13 cellular contexts compared by ENCODE assay signal in the genomic region with DNA sequence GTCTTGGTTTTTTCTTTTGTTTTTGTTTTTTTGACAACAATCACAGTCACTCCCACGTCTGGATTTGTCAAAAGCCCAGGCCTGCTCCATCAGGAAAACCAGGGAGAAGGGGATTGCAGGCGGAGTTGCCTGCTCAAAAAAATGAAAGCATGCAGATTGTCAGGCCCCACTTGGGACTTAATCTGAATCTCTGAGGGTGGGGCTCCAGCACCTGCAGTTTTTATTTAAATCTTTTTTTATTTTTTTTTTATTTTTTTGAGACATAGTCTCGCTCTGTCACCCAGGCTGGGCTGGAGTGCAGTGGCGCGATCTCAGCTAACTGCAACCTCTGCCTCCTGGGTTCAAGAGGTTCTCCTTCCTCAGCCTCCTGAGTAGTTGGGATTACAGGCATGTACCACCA.
DNase-seq lines count a peak whose midpoint lies in the region; ATAC-seq and TF ChIP-seq lines count a peak whose summit lies in the region.
"Had no signal": no experiment of that assay in that cellular context is flagged by ENCODE, and none has a peak within 500 bp of the region (broad histone marks: within the 10 kb centered on the region; RNA-seq: fewer than 3 reads in every experiment).

No MANE protein-coding gene starts in this region.

- no peaks in the 10 kb centered on the region for H3K27me3 Mint-ChIP-seq in activated CD8-positive, alpha-beta memory T cell treated with anti-CD3 and anti-CD28 coated beads, Interleukin-2, amount 10 ng/mL, durations not matched to agents 7 days and 5 days

- H3K9me3 ChIP-seq in effector memory CD4-positive, alpha-beta T cell (ENCODE audit: control insufficient read depth, low read length), result no peaks in the 10 kb centered on the region
- no peaks in the 10 kb centered on the region for H3K9me3 ChIP-seq in stomach
- H3K9me3 ChIP-seq: left ventricle myocardium inferior, right atrium auricular region had no signal

- no peak for ATAC-seq in activated CD8-positive, alpha-beta memory T cell treated with anti-CD3 and anti-CD28 coated beads, Interleukin-2, amount 10 ng/mL, durations not matched to agents 7 days and 5 days

- H3K27ac ChIP-seq in RWPE1, result peak overlapping the region; percentile 94
- H3K27ac ChIP-seq in effector memory CD4-positive, alpha-beta T cell (ENCODE audit: insufficient read depth, low read length, poor library complexity, severe bottlenecking), result peak overlapping the region; percentile 78
- H3K27ac ChIP-seq in stomach, result peak overlapping the region in 4 of 5 donors; percentile 19 to 85 (median 61)

- peaks cover 8% of the 10 kb centered on the region for H3K36me3 Mint-ChIP-seq in activated CD8-positive, alpha-beta memory T cell treated with anti-CD3 and anti-CD28 coated beads, Interleukin-2, amount 10 ng/mL, durations not matched to agents 7 days and 5 days

- H3K27me3 ChIP-seq in effector memory CD4-positive, alpha-beta T cell (replicated peaks; ENCODE audit: control insufficient read depth, insufficient read depth, low read length, poor library complexity, severe bottlenecking), result no peaks in the 10 kb centered on the region
- no peaks in the 10 kb centered on the region for H3K27me3 ChIP-seq in stomach
- H3K27me3 ChIP-seq: right atrium auricular region had no signal

- no peak overlapping the region for H3K4me3 ChIP-seq in effector memory CD4-positive, alpha-beta T cell (ENCODE audit: insufficient read depth, low read depth, low read length, poor library complexity, severe bottlenecking)
- H3K4me3 ChIP-seq in stomach, result no peak overlapping the region
- no peak overlapping the region for H3K4me3 ChIP-seq in lower leg skin (ENCODE audit: low read depth, poor library complexity, severe bottlenecking)
- H3K4me3 ChIP-seq: left ventricle myocardium inferior, right atrium auricular region had no signal

- no peak for TF ChIP-seq EP300 in stomach (IDR thresholded peaks at IDR 0.05)

- 91 to 95% (median 95%) methylated on average over 5 of the region's 5 CpGs for WGBS in stomach, 5 donors
- WGBS in lower leg skin, 2 donors, result 93 to 95% methylated on average over 5 of the region's 5 CpGs

- intact Hi-C loops in stomach (cut with DNase I; ENCODE audit: low total_unique reads), result no loop called here
- intact Hi-C loops in lower leg skin (cut with DNase I; ENCODE audit: low total_unique reads), result loop anchor here (10.0 kb wide), 1 partner anchor 132 kb away; no protein-coding TSS in a partner anchor

- no peak for DNase-seq in activated CD8-positive, alpha-beta memory T cell treated with anti-CD3 and anti-CD28 coated beads, Interleukin-2, amount 10 ng/mL, durations not matched to agents 7 days and 5 days
- DNase-seq in activated CD8-positive, alpha-beta memory T cell treated with anti-CD3 and anti-CD28 coated beads for 24 hours, result no peak
- no peak for DNase-seq in RWPE1 (ENCODE audit: low spot score)
- DNase-seq in effector memory CD4-positive, alpha-beta T cell, result no peak
- DNase-seq in stomach, result no peak
- no peak for DNase-seq in CD1c-positive myeloid dendritic cell (ENCODE audit: extremely low spot score)
- no peak for DNase-seq in lower leg skin (ENCODE audit: low spot score in 2 of 2)
- no peak for DNase-seq in NCI-H446 (lab: John Stamatoyannopoulos, UW)
- DNase-seq: left ventricle myocardium inferior; nephron progenitor cell; NK-92 treated with Interleukin-12 subunit alpha and Interleukin-12 subunit beta, amount 100 ng/mL, for 24 hours; stimulated activated CD4-positive, alpha-beta T cell treated with anti-CD3 and anti-CD28 coated beads, Interleukin-4, amount 100 ng/mL, for 1 hour had no signal

- peaks cover 89% of the 10 kb centered on the region for H3K4me1 ChIP-seq in effector memory CD4-positive, alpha-beta T cell (ENCODE audit: control insufficient read depth, insufficient read depth, low read length, poor library complexity, severe bottlenecking)
- H3K4me1 ChIP-seq in stomach, result peaks cover 11 to 88% (median 31%) of the 10 kb centered on the region in 4 donors

- H3K27ac Mint-ChIP-seq in activated CD8-positive, alpha-beta memory T cell treated with anti-CD3 and anti-CD28 coated beads, Interleukin-2, amount 10 ng/mL, durations not matched to agents 7 days and 5 days, result peak overlapping the region; percentile 56

- no peaks in the 10 kb centered on the region for H3K36me3 ChIP-seq in effector memory CD4-positive, alpha-beta T cell (ENCODE audit: control insufficient read depth, insufficient read depth, low read length)
- no peaks in the 10 kb centered on the region for H3K36me3 ChIP-seq in stomach
- H3K36me3 ChIP-seq: left ventricle myocardium inferior, right atrium auricular region had no signal

- POLR2A ChIA-PET in RWPE1 (lab: Yijun Ruan, JAX; ENCODE audit: low non-redundant PET), result no interaction called here

- TF ChIP-seq POLR2A in stomach (IDR thresholded peaks at IDR 0.05), result no peak
- TF ChIP-seq POLR2A in lower leg skin (IDR thresholded peaks at IDR 0.05), result no peak

- H3K4me3 Mint-ChIP-seq in activated CD8-positive, alpha-beta memory T cell treated with anti-CD3 and anti-CD28 coated beads, Interleukin-2, amount 10 ng/mL, durations not matched to agents 7 days and 5 days, result no peak overlapping the region
- H3K4me3 Mint-ChIP-seq: nephron progenitor cell had no signal

- H3K9me3 Mint-ChIP-seq in activated CD8-positive, alpha-beta memory T cell treated with anti-CD3 and anti-CD28 coated beads, Interleukin-2, amount 10 ng/mL, durations not matched to agents 7 days and 5 days (ENCODE audit: low read depth), result no peaks in the 10 kb centered on the region
- H3K9me3 Mint-ChIP-seq: nephron progenitor cell had no signal

- CTCF ChIA-PET in activated CD8-positive, alpha-beta memory T cell treated with anti-CD3 and anti-CD28 coated beads, Interleukin-2, amount 10 ng/mL, durations not matched to agents 7 days and 5 days (lab: Charles Lee), result interaction anchor here (1.5 to 3.1 kb wide), 3 partner anchors 13 to 44 kb away, joined by 3 to 14 read pairs (median 4); no protein-coding TSS in a partner anchor
- CTCF ChIA-PET in RWPE1 (lab: Yijun Ruan, JAX), result no interaction called here

- peaks cover 65% of the 10 kb centered on the region for H3K4me1 Mint-ChIP-seq in activated CD8-positive, alpha-beta memory T cell treated with anti-CD3 and anti-CD28 coated beads, Interleukin-2, amount 10 ng/mL, durations not matched to agents 7 days and 5 days

- TF ChIP-seq CTCF in RWPE1 (conservative IDR thresholded peaks at IDR 0.05; ENCODE audit: low read depth) (no peak), stomach (IDR thresholded peaks at IDR 0.05) (no peak), lower leg skin (IDR thresholded peaks at IDR 0.05) (no peak)
